20 cellular contexts compared by ENCODE assay signal in the genomic region with DNA sequence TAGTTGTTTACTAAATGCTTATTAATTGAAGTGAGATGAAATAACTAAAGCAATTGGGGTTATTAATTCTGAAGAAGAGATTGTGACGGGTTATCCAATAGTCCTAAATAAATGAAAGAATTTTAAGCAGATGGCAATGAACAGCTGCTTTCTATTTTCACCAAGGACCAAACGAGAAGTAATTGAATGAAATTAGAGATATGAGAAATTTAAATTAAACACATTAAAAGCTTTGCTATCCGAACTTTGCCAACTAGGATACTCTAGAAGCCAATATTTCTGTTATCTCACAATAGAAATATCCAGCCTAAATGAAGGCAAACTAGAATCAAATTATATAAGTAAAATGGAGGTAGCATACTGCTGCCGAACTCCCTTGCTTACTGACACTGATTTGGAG.
DNase-seq lines count a peak whose midpoint lies in the region; TF ChIP-seq lines count a peak whose summit lies in the region.
"Had no signal": no experiment of that assay in that cellular context is flagged by ENCODE, and none has a peak within 500 bp of the region (broad histone marks: within the 10 kb centered on the region; RNA-seq: fewer than 3 reads in every experiment).

No MANE protein-coding gene starts in this region.

- H3K36me3 ChIP-seq in SK-N-SH (replicated peaks in 1 of 2; ENCODE audit: control insufficient read depth in 1 of 2, insufficient read depth in 2 of 2, low read length in 1 of 2), result no peaks in the 10 kb centered on the region
- H3K36me3 ChIP-seq: BLaER1 had no signal

- H3K27me3 ChIP-seq in SK-N-SH (ENCODE audit: insufficient read depth) (no peaks in the 10 kb centered on the region), dorsolateral prefrontal cortex (peaks cover 0 to 4% (median 0%) of the 10 kb centered on the region in 45 donors)
- H3K27me3 ChIP-seq: BLaER1 had no signal

- intact Hi-C loops in dorsolateral prefrontal cortex (cut with DNase I), result loop anchor here in 1 of 2 donors (5.0 kb wide), 1 partner anchor 105 kb away; a partner anchor contains a TSS

- H3K9me2 ChIP-seq in SK-N-SH, result no peaks in the 10 kb centered on the region

- POLR2A ChIA-PET in SK-N-SH (lab: Yijun Ruan, JAX), result no interaction called here

- WGBS in SK-N-SH (ENCODE audit: low lambda C conversion rate), result 9% methylated on average over 4 of the region's 4 CpGs

- no peak overlapping the region for H2AFZ ChIP-seq in SK-N-SH (ENCODE audit: low read depth)
- H2AFZ ChIP-seq: GM23248 had no signal

- no peak overlapping the region for H3K4me2 ChIP-seq in SK-N-SH
- H3K4me2 ChIP-seq: BLaER1 had no signal

- no peak overlapping the region for H3K9ac ChIP-seq in SK-N-SH
- H3K9ac ChIP-seq: BLaER1, GM23248 had no signal

- DNase-seq in NCI-H1694 treated with DMSO at 0.1 percent for 48 hours (lab: John Stamatoyannopoulos, UW) (peak; percentile 43), NCI-H1694 (lab: John Stamatoyannopoulos, UW) (no peak), SK-N-SH (no peak), dorsolateral prefrontal cortex (no peak), superior temporal gyrus (ENCODE audit: extremely low spot score) (peak; percentile 59), NCI-H2029 (lab: John Stamatoyannopoulos, UW) (no peak), iPS-NIHi11 (ENCODE audit: low spot score) (no peak)
- DNase-seq in activated CD8-positive, alpha-beta memory T cell treated with anti-CD3 and anti-CD28 coated beads, Interleukin-2, amount 50 U/mL, for 48 hours, result no peak
- DNase-seq: CD4-positive, CD25-positive, alpha-beta regulatory T cell; CD8-positive, alpha-beta T cell; DMS 273 treated with DMSO at 0.1 percent for 48 hours; DMS79; EL; GDM1; GM23248; H7 had no signal

- CTCF ChIA-PET in SK-N-SH (lab: Yijun Ruan, JAX), result interaction anchor here (0.7 to 1.8 kb wide), 5 partner anchors 9 to 115 kb away, joined by 3 to 4 read pairs (median 3); no protein-coding TSS in a partner anchor

- peak in 1 of 2 experiments; percentile 38; a peak in 1 of 4 replicates for TF ChIP-seq EP300 in SK-N-SH (IDR thresholded peaks at IDR 0.05; ENCODE audit: borderline replicate concordance in 1 of 2, low read depth in 1 of 2, low read length in 1 of 2)

- H4K20me1 ChIP-seq in SK-N-SH (ENCODE audit: insufficient read depth), result no peaks in the 10 kb centered on the region
- H4K20me1 ChIP-seq: BLaER1 had no signal

- TF ChIP-seq RAD21 in SK-N-SH (IDR thresholded peaks at IDR 0.05; ENCODE audit: low read length), result no peak

- H3K9me3 ChIP-seq in SK-N-SH, result no peaks in the 10 kb centered on the region
- H3K9me3 ChIP-seq: BLaER1 had no signal

- no peak overlapping the region for H3K4me3 ChIP-seq in SK-N-SH (ENCODE audit: low read depth in 2 of 2, low read length in 1 of 2)
- peak overlapping the region in 42 of 59 donors; percentile 2 to 52 (median 24) for H3K4me3 ChIP-seq in dorsolateral prefrontal cortex
- H3K4me3 ChIP-seq: BLaER1, GM12878, GM23248 had no signal

- no peak for TF ChIP-seq CTCF in SK-N-SH (IDR thresholded peaks at IDR 0.05)
- no peak for TF ChIP-seq CTCF in dorsolateral prefrontal cortex (IDR thresholded peaks at IDR 0.05 in 54 of 56, conservative IDR thresholded peaks at IDR 0.05 in 2 of 56; ENCODE audit: low read depth in 1 of 56, partially characterized antibody in 56 of 56)

- H3K27ac ChIP-seq in SK-N-SH (ENCODE audit: low read depth in 2 of 2, low read length in 1 of 2), result no peak overlapping the region
- peak overlapping the region in 35 of 59 donors; percentile 1 to 78 (median 30) for H3K27ac ChIP-seq in dorsolateral prefrontal cortex
- H3K27ac ChIP-seq: 22Rv1, BLaER1, C4-2B, GM23248 had no signal

- no peaks in the 10 kb centered on the region for H3F3A ChIP-seq in SK-N-SH (replicated peaks; ENCODE audit: insufficient read depth)

- H3K79me2 ChIP-seq in SK-N-SH (ENCODE audit: insufficient read depth), result no peaks in the 10 kb centered on the region

- peaks cover 0 to 3% of the 10 kb centered on the region in 2 experiments; a peak in 1 of 4 replicates for H3K4me1 ChIP-seq in SK-N-SH (ENCODE audit: control insufficient read depth in 1 of 2, insufficient read depth in 2 of 2, low read depth in 1 of 2, low read length in 1 of 2)
- H3K4me1 ChIP-seq: BLaER1 had no signal

TF ChIP-seq in SK-N-SH, 30 proteins besides CTCF, POLR2A, EP300 and RAD21:
- TF ChIP-seq RCOR1 (IDR thresholded peaks at IDR 0.05; ENCODE audit: low read length), result peak; percentile 81
- no peak for TF ChIP-seq MEF2A (IDR thresholded peaks at IDR 0.05; ENCODE audit: borderline replicate concordance, low read depth)
- no peak for TF ChIP-seq TCF12 (IDR thresholded peaks at IDR 0.05)
TF ChIP-seq in SK-N-SH: peak in this region for 1.

Comparison
In these comparisons a context has a peak if more than half of its experiments do, and no peak if none do; other contexts are left out.
1. DNase-seq: peak in NCI-H1694 treated with DMSO at 0.1 percent for 48 hours (single experiment) and superior temporal gyrus (single experiment); none in NCI-H1694 (single experiment), SK-N-SH (single experiment), dorsolateral prefrontal cortex (0 of 10), NCI-H2029 (single experiment), iPS-NIHi11 (single experiment) and activated CD8-positive, alpha-beta memory T cell treated with anti-CD3 and anti-CD28 coated beads, Interleukin-2, amount 50 U/mL, for 48 hours (single experiment).
2. H3K27ac ChIP-seq: peak in dorsolateral prefrontal cortex (35 of 59); none in SK-N-SH (0 of 2).
3. H3K4me3 ChIP-seq: peak in dorsolateral prefrontal cortex (42 of 59); none in SK-N-SH (0 of 2).